10 cellular contexts compared by ENCODE assay signal in genomic region chr18:76621782-76622495, GRCh38.
DNase-seq lines count a peak whose midpoint lies in the region; ATAC-seq and TF ChIP-seq lines count a peak whose summit lies in the region.
"Had no signal": no experiment of that assay in that cellular context is flagged by ENCODE, and none has a peak within 500 bp of the region (broad histone marks: within the 10 kb centered on the region; RNA-seq: fewer than 3 reads in every experiment).

No MANE protein-coding gene starts in this region.

- intact Hi-C loops in thyroid gland (cut with DNase I): no loop called here
- intact Hi-C loops in Calu3 (cut with micrococcal nuclease; ENCODE audit: unreplicated experiment): loop anchor here (2.0 to 5.0 kb wide), 3 partner anchors 130 to 730 kb away; no protein-coding TSS in a partner anchor

- H3K4me3 ChIP-seq in iPS-18a (ENCODE audit: low read length): peak overlapping the region; percentile 71
- no peak overlapping the region for H3K4me3 ChIP-seq in thyroid gland (replicated peaks in 1 of 3)

- H3K27ac Mint-ChIP-seq in Calu3 (ENCODE audit: unreplicated experiment): no peak overlapping the region

- CTCF ChIA-PET in Calu3 (lab: Charles Lee): interaction anchor here (0.7 kb wide), 1 partner anchor 143 kb away, joined by 4 read pairs; no protein-coding TSS in a partner anchor

- H3K27ac ChIP-seq in iPS-18a (ENCODE audit: low read length) (no peak overlapping the region), thyroid gland (peak overlapping the region in 2 of 3 donors; percentile 45 to 92)

- 12 to 24% methylated on average over 12 of the region's 12 CpGs for WGBS in thyroid gland, 2 donors

- ATAC-seq in HG03378 (IDR thresholded peaks at IDR 0.05; ENCODE audit: unreplicated experiment): no peak
- ATAC-seq: activated T-cell treated with anti-CD3 and anti-CD28 coated beads, Interleukin-2, amount 50 U/mL, for 4 hours had no signal

- no peaks in the 10 kb centered on the region for H3K9me3 Mint-ChIP-seq in Calu3 (ENCODE audit: low read depth, unreplicated experiment)
- H3K9me3 Mint-ChIP-seq: activated T-cell treated with anti-CD3 and anti-CD28 coated beads, Interleukin-2, amount 50 U/mL, for 4 hours had no signal

- H3K36me3 ChIP-seq in iPS-18a (ENCODE audit: control insufficient read depth, low read depth, low read length) (no peaks in the 10 kb centered on the region), thyroid gland (no peaks in the 10 kb centered on the region)

- H3K4me1 ChIP-seq in iPS-18a (ENCODE audit: control insufficient read depth, low read depth, low read length) (peaks cover 37% of the 10 kb centered on the region), thyroid gland (peaks cover 31 to 37% of the 10 kb centered on the region in 2 donors)

- H3K27me3 ChIP-seq in iPS-18a (ENCODE audit: control insufficient read depth, insufficient read depth, low read length) (peaks cover 52% of the 10 kb centered on the region), thyroid gland (no peaks in the 10 kb centered on the region)

- no TSS peak for BruUV-seq in Calu3 (replicated peaks; lab: Mats Ljungman, UMichigan)

- no peak for TF ChIP-seq CTCF in thyroid gland (IDR thresholded peaks at IDR 0.05)
- TF ChIP-seq CTCF in Calu3 (IDR thresholded peaks at IDR 0.05; ENCODE audit: unreplicated experiment): no peak

- DNase-seq in NCI-H2107 treated with DMSO at 0.1 percent for 48 hours (lab: John Stamatoyannopoulos, UW; ENCODE audit: unreplicated experiment) (peak; percentile 67), NCI-H2107 (lab: John Stamatoyannopoulos, UW) (no peak), SK-N-DZ (ENCODE audit: low spot score) (peak; percentile 39), thyroid gland (peak; percentile 33 to 34), Calu3 (no peak)
- no peak for DNase-seq in activated CD4-positive, alpha-beta T cell treated with anti-CD3 and anti-CD28 coated beads for 48 hours
- DNase-seq: activated T-cell treated with anti-CD3 and anti-CD28 coated beads, Interleukin-2, amount 50 U/mL, for 4 hours; stimulated activated CD4-positive, alpha-beta T cell treated with anti-CD3 and anti-CD28 coated beads, Interleukin-15, amount 100 ng/mL, for 24 hours had no signal

- H3K36me3 Mint-ChIP-seq in Calu3 (ENCODE audit: insufficient read depth, unreplicated experiment): no peaks in the 10 kb centered on the region

- no peaks in the 10 kb centered on the region for H3K9me3 ChIP-seq in iPS-18a (ENCODE audit: control insufficient read depth, low read depth, low read length)
- H3K9me3 ChIP-seq in thyroid gland: no peaks in the 10 kb centered on the region

- peaks cover 14% of the 10 kb centered on the region for H3K4me1 Mint-ChIP-seq in Calu3 (ENCODE audit: low read depth, unreplicated experiment)

- no peak for TF ChIP-seq POLR2A in thyroid gland (IDR thresholded peaks at IDR 0.05)

- H3K9ac ChIP-seq in iPS-18a (ENCODE audit: low read length): peak overlapping the region; percentile 12

- peaks cover 13% of the 10 kb centered on the region for H3K27me3 Mint-ChIP-seq in Calu3 (ENCODE audit: unreplicated experiment)

- no peak overlapping the region for H3K4me3 Mint-ChIP-seq in Calu3 (ENCODE audit: low read depth, unreplicated experiment)
- H3K4me3 Mint-ChIP-seq: activated T-cell treated with anti-CD3 and anti-CD28 coated beads, Interleukin-2, amount 50 U/mL, for 4 hours had no signal

Comparison
In these comparisons a context has a peak if more than half of its experiments do, and no peak if none do; other contexts are left out.
1. DNase-seq: peak in NCI-H2107 treated with DMSO at 0.1 percent for 48 hours (single experiment), SK-N-DZ (single experiment) and thyroid gland (2 of 2); none in NCI-H2107 (single experiment), Calu3 (single experiment) and activated CD4-positive, alpha-beta T cell treated with anti-CD3 and anti-CD28 coated beads for 48 hours (single experiment).